In the genomic region with DNA sequence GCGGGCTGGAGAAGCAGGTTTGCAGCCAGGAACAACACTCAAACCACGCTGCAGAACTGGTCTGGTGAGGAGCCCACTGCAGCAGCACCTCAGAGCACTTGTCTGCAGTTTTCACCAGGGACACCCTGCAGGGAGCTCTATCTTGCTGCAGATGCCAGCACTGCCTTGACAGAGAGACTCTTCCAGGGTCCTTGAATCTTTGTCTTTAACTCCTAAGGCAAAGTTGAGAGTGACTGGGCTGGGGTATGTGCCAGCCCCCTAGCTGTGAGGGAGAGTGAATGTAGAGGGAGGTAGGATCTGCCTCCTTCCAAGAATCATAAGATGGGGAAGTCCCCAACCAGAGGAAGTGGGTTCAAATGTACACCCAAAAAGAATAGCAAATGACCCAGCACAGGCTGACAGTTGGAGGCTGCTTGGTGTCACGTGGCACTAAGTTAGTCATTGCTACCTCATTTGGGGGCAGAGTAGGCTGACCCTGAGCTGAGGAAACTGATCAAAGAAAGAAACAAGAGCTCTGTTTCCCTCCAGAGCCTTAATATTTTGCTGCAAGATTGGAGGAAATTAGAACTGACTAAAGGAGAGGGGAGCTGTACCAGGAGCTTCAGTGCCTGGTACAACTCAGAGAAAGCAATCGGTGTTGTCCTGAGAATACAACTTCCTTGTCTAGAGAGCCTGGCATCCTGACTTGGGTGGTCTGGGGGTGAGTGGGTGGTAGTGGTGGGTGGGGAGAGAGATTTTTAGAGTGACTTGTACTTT, we compare ENCODE assay signal across 8 cellular contexts. TPM values are rescaled to one million over a fixed set of nuclear protein-coding genes. Genes with fewer than 3 reads are reported as not detected.
DNase-seq lines count a peak whose midpoint lies in the region; ATAC-seq and TF ChIP-seq lines count a peak whose summit lies in the region.

No MANE protein-coding gene starts in this region.

- no peaks in the 10 kb centered on the region for H3K9me3 Mint-ChIP-seq in activated CD4-positive, alpha-beta T cell treated with anti-CD3 and anti-CD28 coated beads, Interleukin-2, amount 10 ng/mL, durations not matched to agents 24 days and 14 days

- H3K9me3 ChIP-seq in esophagus squamous epithelium: no peaks in the 10 kb centered on the region

- intact Hi-C loops in activated CD4-positive, alpha-beta T cell treated with anti-CD3 and anti-CD28 coated beads, Interleukin-2, amount 10 ng/mL, durations not matched to agents 24 days and 14 days (cut with micrococcal nuclease): loop anchor here (1.0 to 5.0 kb wide), 5 partner anchors 19 to 118 kb away; no protein-coding TSS in a partner anchor
- intact Hi-C loops in esophagus squamous epithelium (cut with DNase I): no loop called here

- H3K4me1 ChIP-seq in esophagus squamous epithelium: peaks cover 3 to 13% (median 5%) of the 10 kb centered on the region in 3 donors

- TF ChIP-seq CTCF in GM10266 (IDR thresholded peaks at IDR 0.05; ENCODE audit: control insufficient read depth, insufficient read depth, low read depth, missing control alignments) (no peak), fibroblast of mammary gland (conservative IDR thresholded peaks at IDR 0.05; ENCODE audit: control insufficient read depth, insufficient read depth, low read depth, low read length) (no peak), esophagus squamous epithelium (IDR thresholded peaks at IDR 0.05) (peak in 1 of 6 experiments; percentile 16)

- ATAC-seq in GM21576 (IDR thresholded peaks at IDR 0.05; ENCODE audit: unreplicated experiment): peak; percentile 63

- H3K36me3 ChIP-seq in esophagus squamous epithelium: no peaks in the 10 kb centered on the region

- no peaks in the 10 kb centered on the region for H3K27me3 Mint-ChIP-seq in activated CD4-positive, alpha-beta T cell treated with anti-CD3 and anti-CD28 coated beads, Interleukin-2, amount 10 ng/mL, durations not matched to agents 24 days and 14 days

- WGBS in esophagus squamous epithelium, 2 donors: 25 to 28% methylated on average over 2 to 4 of the region's 4 CpGs

- peak overlapping the region; percentile 99 for H3K27ac Mint-ChIP-seq in activated CD4-positive, alpha-beta T cell treated with anti-CD3 and anti-CD28 coated beads, Interleukin-2, amount 10 ng/mL, durations not matched to agents 24 days and 14 days

- no peaks in the 10 kb centered on the region for H3K27me3 ChIP-seq in esophagus squamous epithelium

- no peak overlapping the region for H3K4me3 ChIP-seq in fibroblast of mammary gland (ENCODE audit: control insufficient read depth, low read depth, low read length)
- H3K4me3 ChIP-seq in esophagus squamous epithelium: no peak overlapping the region

- no peak for TF ChIP-seq POLR2A in esophagus squamous epithelium (IDR thresholded peaks at IDR 0.05)

- H3K27ac ChIP-seq in esophagus squamous epithelium: peak overlapping the region in 2 of 4 donors; percentile 39 to 55

- peaks cover 28% of the 10 kb centered on the region for H3K36me3 Mint-ChIP-seq in activated CD4-positive, alpha-beta T cell treated with anti-CD3 and anti-CD28 coated beads, Interleukin-2, amount 10 ng/mL, durations not matched to agents 24 days and 14 days (ENCODE audit: low read depth)

- peak; percentile 29 for DNase-seq in GM10266 (ENCODE audit: extremely low spot score)
- peak; percentile 90 for DNase-seq in KBM-7
- peak; percentile 91 for DNase-seq in activated CD4-positive, alpha-beta T cell treated with anti-CD3 and anti-CD28 coated beads, Interleukin-2, amount 10 ng/mL, durations not matched to agents 24 days and 14 days
- DNase-seq in fibroblast of mammary gland (ENCODE audit: low read depth): peak; percentile 55
- DNase-seq in stimulated activated CD8-positive, alpha-beta memory T cell treated with anti-CD3 and anti-CD28 coated beads, Interleukin-2, amount 100 ng/mL, for 1 hour (ENCODE audit: low read depth in 2 of 2): peak; percentile 16 to 28
- DNase-seq in NCI-H748 (lab: John Stamatoyannopoulos, UW; ENCODE audit: unreplicated experiment): no peak
- no peak for DNase-seq in esophagus squamous epithelium (lab: John Stamatoyannopoulos, UW)

- in situ Hi-C loops in KBM-7 (cut with MboI; ENCODE audit: low pct_unique_long_range_greater_than_20kb, low sequenced_read_pairs): no loop called here

- H3K4me3 Mint-ChIP-seq in activated CD4-positive, alpha-beta T cell treated with anti-CD3 and anti-CD28 coated beads, Interleukin-2, amount 10 ng/mL, durations not matched to agents 24 days and 14 days: peak overlapping the region; percentile 85

- H3K4me1 Mint-ChIP-seq in activated CD4-positive, alpha-beta T cell treated with anti-CD3 and anti-CD28 coated beads, Interleukin-2, amount 10 ng/mL, durations not matched to agents 24 days and 14 days: peaks cover 41% of the 10 kb centered on the region

RNA-seq across cellular contexts. Expression of a gene that starts 28.2 kb away (rescaled TPM):
- total RNA-seq in activated CD4-positive, alpha-beta T cell treated with anti-CD3 and anti-CD28 coated beads, Interleukin-2, amount 10 ng/mL, durations not matched to agents 24 days and 14 days: 461 and 485 TPM in 2 replicates
- total RNA-seq in esophagus squamous epithelium: 100 to 1,000 TPM in 2 of 4 donors, 10 to 100 TPM in 2; 76.6 to 112 (median 101) TPM

Comparison
In these comparisons a context has a peak if more than half of its experiments do, and no peak if none do; other contexts are left out.
1. DNase-seq: peak in GM10266 (single experiment), KBM-7 (single experiment), activated CD4-positive, alpha-beta T cell treated with anti-CD3 and anti-CD28 coated beads, Interleukin-2, amount 10 ng/mL, durations not matched to agents 24 days and 14 days (single experiment), fibroblast of mammary gland (single experiment) and stimulated activated CD8-positive, alpha-beta memory T cell treated with anti-CD3 and anti-CD28 coated beads, Interleukin-2, amount 100 ng/mL, for 1 hour (2 of 2); none in NCI-H748 (single experiment) and esophagus squamous epithelium (single experiment).